In the genomic region with DNA sequence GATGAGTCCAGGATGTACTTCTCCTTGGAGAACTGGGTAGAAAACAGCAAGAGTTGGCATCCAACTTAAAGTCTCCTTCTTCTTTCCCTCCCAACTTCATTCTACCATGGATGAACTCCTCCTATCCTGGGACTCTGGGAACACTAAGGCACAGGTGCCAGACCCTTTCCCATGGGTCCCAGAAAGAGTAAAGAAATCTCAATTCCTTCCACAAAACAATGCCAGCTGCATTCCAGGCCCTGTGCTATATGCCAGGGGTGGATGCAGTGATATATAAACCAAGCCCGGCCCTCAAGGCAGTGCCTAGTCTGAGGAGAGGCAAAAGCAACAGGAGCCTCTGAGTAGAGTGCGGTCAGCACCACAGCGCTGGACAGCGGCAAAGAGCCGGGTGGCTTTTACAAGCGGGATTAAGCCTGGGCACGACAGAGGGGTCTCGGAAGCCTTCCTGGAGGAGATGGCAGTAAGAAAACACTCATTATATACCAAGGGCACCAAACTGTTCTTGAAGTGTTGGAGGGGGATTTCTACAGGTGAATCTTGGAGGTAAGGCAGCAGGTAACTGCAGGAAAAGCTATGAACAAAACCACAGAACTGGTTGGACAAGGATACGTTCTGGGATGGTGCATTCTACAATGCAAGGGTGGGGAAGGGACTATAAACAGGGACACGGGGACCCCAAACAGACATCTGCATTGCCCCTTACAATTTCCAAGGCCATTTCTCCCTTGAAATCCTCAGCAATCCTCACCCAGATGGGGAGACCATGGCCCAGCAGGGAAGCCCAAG, we compare ENCODE assay signal across 1 cellular context.
TF ChIP-seq lines count a peak whose summit lies in the region.

No MANE protein-coding gene starts in this region.

TF ChIP-seq in SK-N-SH treated with all-trans-retinoic acid at 6 μM for 48 hours, 23 proteins besides CTCF, POLR2A, EP300 and RAD21 (continued from another document):
- TF ChIP-seq, protein P1, sequence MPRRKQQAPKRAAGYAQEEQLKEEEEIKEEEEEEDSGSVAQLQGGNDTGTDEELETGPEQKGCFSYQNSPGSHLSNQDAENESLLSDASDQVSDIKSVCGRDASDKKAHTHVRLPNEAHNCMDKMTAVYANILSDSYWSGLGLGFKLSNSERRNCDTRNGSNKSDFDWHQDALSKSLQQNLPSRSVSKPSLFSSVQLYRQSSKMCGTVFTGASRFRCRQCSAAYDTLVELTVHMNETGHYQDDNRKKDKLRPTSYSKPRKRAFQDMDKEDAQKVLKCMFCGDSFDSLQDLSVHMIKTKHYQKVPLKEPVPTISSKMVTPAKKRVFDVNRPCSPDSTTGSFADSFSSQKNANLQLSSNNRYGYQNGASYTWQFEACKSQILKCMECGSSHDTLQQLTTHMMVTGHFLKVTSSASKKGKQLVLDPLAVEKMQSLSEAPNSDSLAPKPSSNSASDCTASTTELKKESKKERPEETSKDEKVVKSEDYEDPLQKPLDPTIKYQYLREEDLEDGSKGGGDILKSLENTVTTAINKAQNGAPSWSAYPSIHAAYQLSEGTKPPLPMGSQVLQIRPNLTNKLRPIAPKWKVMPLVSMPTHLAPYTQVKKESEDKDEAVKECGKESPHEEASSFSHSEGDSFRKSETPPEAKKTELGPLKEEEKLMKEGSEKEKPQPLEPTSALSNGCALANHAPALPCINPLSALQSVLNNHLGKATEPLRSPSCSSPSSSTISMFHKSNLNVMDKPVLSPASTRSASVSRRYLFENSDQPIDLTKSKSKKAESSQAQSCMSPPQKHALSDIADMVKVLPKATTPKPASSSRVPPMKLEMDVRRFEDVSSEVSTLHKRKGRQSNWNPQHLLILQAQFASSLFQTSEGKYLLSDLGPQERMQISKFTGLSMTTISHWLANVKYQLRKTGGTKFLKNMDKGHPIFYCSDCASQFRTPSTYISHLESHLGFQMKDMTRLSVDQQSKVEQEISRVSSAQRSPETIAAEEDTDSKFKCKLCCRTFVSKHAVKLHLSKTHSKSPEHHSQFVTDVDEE (CRISPR knock-in tag; IDR thresholded peaks at IDR 0.05): no peak
- no peak for TF ChIP-seq BACH2 (CRISPR knock-in tag; IDR thresholded peaks at IDR 0.05; ENCODE audit: borderline replicate concordance)
- TF ChIP-seq ZC3H10 (CRISPR knock-in tag; IDR thresholded peaks at IDR 0.05): no peak
